Comparison of ENCODE assay signal across 8 cellular contexts in the genomic region with DNA sequence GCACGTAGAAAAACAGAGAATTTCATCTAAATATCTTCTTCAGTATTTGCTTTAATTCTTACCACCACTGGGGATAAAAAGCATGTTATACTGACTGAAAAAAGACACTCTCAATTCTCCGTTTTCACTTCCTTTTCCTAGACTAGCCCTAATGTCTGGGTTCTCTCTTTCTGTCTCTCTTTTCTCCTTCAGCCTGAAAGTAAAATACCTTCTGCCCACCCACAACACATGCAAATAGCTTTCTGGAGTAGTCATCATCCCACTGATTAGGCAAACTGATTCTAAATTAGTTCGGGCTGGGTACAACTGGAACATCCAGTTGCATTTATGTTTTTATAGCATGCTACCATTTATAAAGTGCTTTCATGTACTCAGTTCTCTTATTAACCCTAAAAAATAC.
A peak's percentile ranks its signal among the peaks of the same experiment; 100 is the strongest.
DNase-seq lines count a peak whose midpoint lies in the region; ATAC-seq and TF ChIP-seq lines count a peak whose summit lies in the region.
"Had no signal": no experiment of that assay in that cellular context is flagged by ENCODE, and none has a peak within 500 bp of the region (broad histone marks: within the 10 kb centered on the region; RNA-seq: fewer than 3 reads in every experiment).

No MANE protein-coding gene starts in this region.

- no peaks in the 10 kb centered on the region for H3K36me3 Mint-ChIP-seq in CD14-positive monocyte

- DNase-seq in MV-4-11 (lab: John Stamatoyannopoulos, UW) (peak; percentile 78), skeletal muscle cell (ENCODE audit: low read depth) (peak; percentile 27), CD14-positive monocyte (ENCODE audit: low spot score) (no peak)
- DNase-seq in activated CD4-positive, CD25-positive, alpha-beta regulatory T cell treated with anti-CD3 and anti-CD28 coated beads, Interleukin-2, amount 50 U/mL, for 72 hours, result no peak
- DNase-seq: NCI-H1930 had no signal

- TF ChIP-seq CTCF in CD14-positive monocyte (IDR thresholded peaks at IDR 0.05), result no peak

- H3K9me3 Mint-ChIP-seq in CD14-positive monocyte, result peaks cover 0 to 15% (median 7%) of the 10 kb centered on the region in 7 donors

- no peak overlapping the region for H3K27ac Mint-ChIP-seq in CD14-positive monocyte

- H3K4me3 ChIP-seq in skeletal muscle cell (ENCODE audit: low read depth, low read length), result no peak overlapping the region

- H3K4me1 Mint-ChIP-seq in CD14-positive monocyte, result no peaks in the 10 kb centered on the region

- ATAC-seq in GM18907 (IDR thresholded peaks at IDR 0.05; ENCODE audit: unreplicated experiment) (peak; percentile 84), HG02610 (IDR thresholded peaks at IDR 0.05; ENCODE audit: unreplicated experiment) (peak; percentile 69), HG03045 (IDR thresholded peaks at IDR 0.05; ENCODE audit: unreplicated experiment) (no peak)

- H3K4me3 Mint-ChIP-seq in CD14-positive monocyte, result no peak overlapping the region

- no peaks in the 10 kb centered on the region for H3K27me3 Mint-ChIP-seq in CD14-positive monocyte (ENCODE audit: low read depth in 3 of 3)

- intact Hi-C loops in CD14-positive monocyte (cut with micrococcal nuclease), result no loop called here

Comparison
In these comparisons a context has a peak if more than half of its experiments do, and no peak if none do; other contexts are left out.
1. DNase-seq: peak in MV-4-11 (single experiment) and skeletal muscle cell (single experiment); none in CD14-positive monocyte (single experiment) and activated CD4-positive, CD25-positive, alpha-beta regulatory T cell treated with anti-CD3 and anti-CD28 coated beads, Interleukin-2, amount 50 U/mL, for 72 hours (single experiment).